ENCODE assay signal across 24 cellular contexts in genomic region chr5:172550096-172550765, GRCh38.
DNase-seq lines count a peak whose midpoint lies in the region; ATAC-seq and TF ChIP-seq lines count a peak whose summit lies in the region.
"Had no signal": no experiment of that assay in that cellular context is flagged by ENCODE, and none has a peak within 500 bp of the region (broad histone marks: within the 10 kb centered on the region; RNA-seq: fewer than 3 reads in every experiment).

No MANE protein-coding gene starts in this region.

- no peak overlapping the region for H3K4ac ChIP-seq in IMR-90 (ENCODE audit: low read depth, low read length)

- no peak overlapping the region for H2BK5ac ChIP-seq in IMR-90 (ENCODE audit: low read depth, low read length, poor library complexity, severe bottlenecking)

- no peak overlapping the region for H4K5ac ChIP-seq in IMR-90 (ENCODE audit: low read depth, low read length)

- H3K36me3 Mint-ChIP-seq in mesothelial cell of epicardium (no peaks in the 10 kb centered on the region), immature natural killer cell (no peaks in the 10 kb centered on the region)
- H3K36me3 Mint-ChIP-seq: activated CD8-positive, alpha-beta memory T cell treated with anti-CD3 and anti-CD28 coated beads, Interleukin-2, amount 10 ng/mL, durations not matched to agents 7 days and 5 days had no signal

- H3K56ac ChIP-seq in IMR-90 (ENCODE audit: extremely low read depth, insufficient read depth, low read length), result no peak overlapping the region

- no peak overlapping the region for H3K14ac ChIP-seq in IMR-90 (replicated peaks; ENCODE audit: low read depth, low read length)

- DNase-seq in IMR-90 (no peak), esophagus muscularis mucosa (ENCODE audit: extremely low spot score) (no peak), mesothelial cell of epicardium (ENCODE audit: low spot score in 2 of 2, unreplicated experiment in 2 of 2) (no peak), immature natural killer cell (no peak), NCI-H2227 (lab: John Stamatoyannopoulos, UW; ENCODE audit: unreplicated experiment) (no peak), NCI-H2081 (lab: John Stamatoyannopoulos, UW) (no peak)
- DNase-seq: activated CD4-positive, CD25-positive, alpha-beta regulatory T cell; activated CD8-positive, alpha-beta memory T cell treated with anti-CD3 and anti-CD28 coated beads, Interleukin-2, amount 10 ng/mL, durations not matched to agents 7 days and 5 days; activated naive CD4-positive, alpha-beta T cell treated with anti-CD3 and anti-CD28 coated beads, Interleukin-2, amount 50 U/mL, for 16 hours; activated T-cell treated with anti-CD3 and anti-CD28 coated beads, Interleukin-2, amount 50 U/mL, for 72 hours; CD4-positive, alpha-beta T cell; effector CD4-positive, alpha-beta T cell; EL; GOT3; Kasumi-1; MV-4-11; stimulated activated CD4-positive, alpha-beta T cell treated with anti-CD3 and anti-CD28 coated beads, Interleukin-2, amount 100 ng/mL, for 48 hours; T-helper 1 cell had no signal

- no peak for ATAC-seq in IMR-90 (ENCODE audit: low read depth)
- ATAC-seq: activated CD8-positive, alpha-beta memory T cell treated with anti-CD3 and anti-CD28 coated beads, Interleukin-2, amount 10 ng/mL, durations not matched to agents 7 days and 5 days; activated T-cell treated with anti-CD3 and anti-CD28 coated beads, Interleukin-2, amount 50 U/mL, for 72 hours had no signal

- H3K4me3 ChIP-seq in IMR-90 (ENCODE audit: insufficient read depth, low read depth, low read length) (no peak overlapping the region), esophagus muscularis mucosa (no peak overlapping the region)
- H3K4me3 ChIP-seq: breast epithelium, SJSA1, upper lobe of left lung had no signal

- intact Hi-C loops in IMR-90 (cut with micrococcal nuclease), result no loop called here
- intact Hi-C loops in esophagus muscularis mucosa (cut with DNase I), result loop anchor here (10.0 kb wide), 1 partner anchor 95 kb away; the partner anchor contains the start of gene NEURL1B

- TF ChIP-seq POLR2A in IMR-90 (IDR thresholded peaks at IDR 0.05; ENCODE audit: low read depth, low read length) (no peak), esophagus muscularis mucosa (IDR thresholded peaks at IDR 0.05; ENCODE audit: low read depth) (no peak)

- in situ Hi-C loops in IMR-90 (cut with MboI; ENCODE audit: low sequenced_read_pairs), result no loop called here

- H4K20me1 ChIP-seq in IMR-90 (ENCODE audit: insufficient read depth, low read length), result no peaks in the 10 kb centered on the region

- H3K27me3 ChIP-seq in IMR-90 (ENCODE audit: control insufficient read depth, insufficient read depth, low read length), result peaks cover 71% of the 10 kb centered on the region
- H3K27me3 ChIP-seq in esophagus muscularis mucosa, result no peaks in the 10 kb centered on the region
- H3K27me3 ChIP-seq: breast epithelium, upper lobe of left lung had no signal

- CTCF ChIA-PET in IMR-90 (lab: Yijun Ruan, JAX), result no interaction called here

- no peak overlapping the region for H4K91ac ChIP-seq in IMR-90 (ENCODE audit: insufficient read depth, low read depth, low read length)

- POLR2A ChIA-PET in IMR-90 (lab: Charles Lee; ENCODE audit: unreplicated experiment), result no interaction called here

- H2AFZ ChIP-seq in IMR-90 (replicated peaks; ENCODE audit: low read length, poor library complexity), result peak overlapping the region; percentile 3

- H3K9ac ChIP-seq in IMR-90 (ENCODE audit: low read depth, low read length), result no peak overlapping the region

- 80% methylated on average over 3 of the region's 9 CpGs; no CpG with 5 or more reads in 1 of the 2 experiments for WGBS in IMR-90 (ENCODE audit: extremely low coverage in 2 of 2, insufficient read length in 1 of 2), 2 experiments
- WGBS in esophagus muscularis mucosa, result 71% methylated on average over 5 of the region's 9 CpGs

- TF ChIP-seq RAD21 in IMR-90 (IDR thresholded peaks at IDR 0.05; ENCODE audit: low read length), result no peak

- dilution Hi-C loops in IMR-90 (cut with HindIII; ENCODE audit: low sequenced_read_pairs, unreplicated experiment), result no loop called here

- no peak overlapping the region for H2AK9ac ChIP-seq in IMR-90 (replicated peaks; ENCODE audit: low read depth, low read length, poor library complexity)

- no peak overlapping the region for H2AK5ac ChIP-seq in IMR-90 (ENCODE audit: low read depth, low read length)

- H3K18ac ChIP-seq in IMR-90 (ENCODE audit: low read depth, low read length), result no peak overlapping the region

- H3K27me3 Mint-ChIP-seq in mesothelial cell of epicardium (ENCODE audit: low read depth) (peaks cover 12% of the 10 kb centered on the region), immature natural killer cell (ENCODE audit: low read depth in 3 of 3) (peaks cover 1 to 7% (median 1%) of the 10 kb centered on the region in 3 donors)

- H3K9me3 Mint-ChIP-seq in mesothelial cell of epicardium, result no peaks in the 10 kb centered on the region
- H3K9me3 Mint-ChIP-seq in immature natural killer cell, result no peaks in the 10 kb centered on the region
- H3K9me3 Mint-ChIP-seq: activated T-cell treated with anti-CD3 and anti-CD28 coated beads, Interleukin-2, amount 50 U/mL, for 72 hours had no signal

- H3K9me3 ChIP-seq in IMR-90 (ENCODE audit: control insufficient read depth, insufficient read depth, low read length) (no peaks in the 10 kb centered on the region; the same call in 1 of the 2 replicates), esophagus muscularis mucosa (no peaks in the 10 kb centered on the region)
- H3K9me3 ChIP-seq: breast epithelium, SJSA1, upper lobe of left lung had no signal

- H3K36me3 ChIP-seq in IMR-90 (ENCODE audit: control insufficient read depth, insufficient read depth, low read length), result no peaks in the 10 kb centered on the region
- no peaks in the 10 kb centered on the region for H3K36me3 ChIP-seq in esophagus muscularis mucosa
- H3K36me3 ChIP-seq: breast epithelium, SJSA1, upper lobe of left lung had no signal

- H3K4me1 ChIP-seq in IMR-90 (ENCODE audit: control insufficient read depth, insufficient read depth, low read length) (no peaks in the 10 kb centered on the region), esophagus muscularis mucosa (peaks cover 22 to 63% (median 59%) of the 10 kb centered on the region in 4 donors)
- H3K4me1 ChIP-seq: breast epithelium, SJSA1 had no signal

- H3K79me1 ChIP-seq in IMR-90 (ENCODE audit: low read depth in 1 of 2, low read length in 2 of 2), result no peaks in the 10 kb centered on the region

- H3K4me1 Mint-ChIP-seq in mesothelial cell of epicardium (peaks cover 20% of the 10 kb centered on the region), immature natural killer cell (no peaks in the 10 kb centered on the region)
- H3K4me1 Mint-ChIP-seq: activated CD8-positive, alpha-beta memory T cell treated with anti-CD3 and anti-CD28 coated beads, Interleukin-2, amount 10 ng/mL, durations not matched to agents 7 days and 5 days; memory B cell had no signal

- BruUV-seq in IMR-90 (replicated peaks; lab: Mats Ljungman, UMichigan), result no TSS peak

- TF ChIP-seq CTCF in IMR-90 (conservative IDR thresholded peaks at IDR 0.05; ENCODE audit: low read depth, low read length) (no peak), esophagus muscularis mucosa (IDR thresholded peaks at IDR 0.05) (no peak), mesothelial cell of epicardium (IDR thresholded peaks at IDR 0.05; ENCODE audit: unreplicated experiment) (no peak)

- H2BK15ac ChIP-seq in IMR-90 (ENCODE audit: low read depth, low read length), result no peak overlapping the region

- H3K23ac ChIP-seq in IMR-90 (ENCODE audit: low read depth, low read length), result no peak overlapping the region

- no peak overlapping the region for H3K4me2 ChIP-seq in IMR-90 (ENCODE audit: low read depth, low read length)

- no peak overlapping the region for H2BK120ac ChIP-seq in IMR-90 (ENCODE audit: low read depth, low read length)

- H3K27ac ChIP-seq in IMR-90 (ENCODE audit: insufficient read depth, low read length) (no peak overlapping the region), esophagus muscularis mucosa (replicated peaks in 1 of 4) (peak overlapping the region in 3 of 4 donors; percentile 65 to 78 (median 71)), temporal lobe (ENCODE audit: low read depth, low read length) (peak overlapping the region; percentile 24)
- H3K27ac ChIP-seq: breast epithelium, epithelial cell of prostate, SJSA1, upper lobe of left lung had no signal

- no peak for TF ChIP-seq EP300 in esophagus muscularis mucosa (IDR thresholded peaks at IDR 0.05)

- no peak overlapping the region for H4K8ac ChIP-seq in IMR-90 (ENCODE audit: low read depth in 2 of 2, low read length in 2 of 2)

- H3K9me1 ChIP-seq in IMR-90 (ENCODE audit: insufficient read depth, low read length), result no peaks in the 10 kb centered on the region

- no peak overlapping the region for H2BK20ac ChIP-seq in IMR-90 (ENCODE audit: low read depth, low read length)

- no peak overlapping the region for H3K4me3 Mint-ChIP-seq in mesothelial cell of epicardium
- no peak overlapping the region for H3K4me3 Mint-ChIP-seq in immature natural killer cell
- H3K4me3 Mint-ChIP-seq: activated CD8-positive, alpha-beta memory T cell treated with anti-CD3 and anti-CD28 coated beads, Interleukin-2, amount 10 ng/mL, durations not matched to agents 7 days and 5 days; activated T-cell treated with anti-CD3 and anti-CD28 coated beads, Interleukin-2, amount 50 U/mL, for 72 hours; CD4-positive, alpha-beta T cell; memory B cell had no signal

- peak overlapping the region; percentile 45 for H3K27ac Mint-ChIP-seq in mesothelial cell of epicardium
- no peak overlapping the region for H3K27ac Mint-ChIP-seq in immature natural killer cell
- H3K27ac Mint-ChIP-seq: activated CD8-positive, alpha-beta memory T cell treated with anti-CD3 and anti-CD28 coated beads, Interleukin-2, amount 10 ng/mL, durations not matched to agents 7 days and 5 days; activated T-cell treated with anti-CD3 and anti-CD28 coated beads, Interleukin-2, amount 50 U/mL, for 72 hours; CD4-positive, alpha-beta T cell; memory B cell had no signal

TF ChIP-seq in IMR-90, 13 proteins besides CTCF, POLR2A, EP300 and RAD21 (continues in another document):
- TF ChIP-seq CHD1 (IDR thresholded peaks at IDR 0.05; ENCODE audit: low read depth, low read length) (no peak), SMC3 (IDR thresholded peaks at IDR 0.05; ENCODE audit: low read depth, low read length) (no peak), MAFK (IDR thresholded peaks at IDR 0.05; ENCODE audit: low read depth, low read length) (no peak)
- TF ChIP-seq, protein P1, sequence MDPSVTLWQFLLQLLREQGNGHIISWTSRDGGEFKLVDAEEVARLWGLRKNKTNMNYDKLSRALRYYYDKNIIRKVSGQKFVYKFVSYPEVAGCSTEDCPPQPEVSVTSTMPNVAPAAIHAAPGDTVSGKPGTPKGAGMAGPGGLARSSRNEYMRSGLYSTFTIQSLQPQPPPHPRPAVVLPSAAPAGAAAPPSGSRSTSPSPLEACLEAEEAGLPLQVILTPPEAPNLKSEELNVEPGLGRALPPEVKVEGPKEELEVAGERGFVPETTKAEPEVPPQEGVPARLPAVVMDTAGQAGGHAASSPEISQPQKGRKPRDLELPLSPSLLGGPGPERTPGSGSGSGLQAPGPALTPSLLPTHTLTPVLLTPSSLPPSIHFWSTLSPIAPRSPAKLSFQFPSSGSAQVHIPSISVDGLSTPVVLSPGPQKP (IDR thresholded peaks at IDR 0.05; ENCODE audit: borderline replicate concordance, low read depth, low read length), result no peak
